ENCODE assay signal across 20 cellular contexts in the genomic region with DNA sequence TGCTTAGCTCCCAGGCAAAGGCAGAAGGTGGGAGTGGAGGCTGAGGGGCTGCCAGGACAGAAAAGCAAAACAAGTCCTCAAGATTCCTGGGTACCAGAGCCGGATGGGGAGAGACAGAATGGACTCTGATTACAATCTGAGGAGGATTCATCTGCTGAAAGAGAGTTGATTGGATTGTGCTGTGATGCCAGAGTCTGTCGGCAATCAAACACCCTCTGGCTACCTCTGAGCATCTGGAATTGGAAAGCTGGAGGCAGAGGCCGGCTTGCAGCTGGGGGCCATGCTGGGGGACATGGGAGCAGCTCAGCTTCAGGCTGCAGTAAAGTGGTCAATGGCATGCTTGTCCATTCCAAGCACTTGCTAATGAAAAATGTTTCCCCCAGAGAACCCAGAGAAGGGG.
"Had no signal": no experiment of that assay in that cellular context is flagged by ENCODE, and none has a peak within 500 bp of the region (broad histone marks: within the 10 kb centered on the region; RNA-seq: fewer than 3 reads in every experiment).

No MANE protein-coding gene starts in this region.

- H3K4me3 ChIP-seq: esophagus muscularis mucosa, gastrocnemius medialis, left ventricle myocardium inferior, lower lobe of right lung, psoas muscle, suprapubic skin, thyroid gland had no signal

- H3K36me3 Mint-ChIP-seq: memory B cell; natural killer cell treated with Interleukin-12 subunit alpha and Interleukin-12 subunit beta and Interleukin-15 and Interleukin-18, amount 100 ng/mL, for 72 hours; stimulated activated effector memory CD8-positive, alpha-beta T cell treated with anti-CD3 and anti-CD28 coated beads, Interleukin-12 subunit alpha, Interleukin-12 subunit beta, amount 100 ng/mL, for 72 hours; type B pancreatic cell had no signal

- DNase-seq: effector memory CD4-positive, alpha-beta T cell; gastrocnemius medialis; islet precursor cell; left ventricle myocardium inferior; lower lobe of right lung; midbrain; psoas muscle; small intestine; stimulated activated CD4-positive, alpha-beta T cell treated with anti-CD3 and anti-CD28 coated beads, Interleukin-12 subunit alpha, Interleukin-12 subunit beta, amount 100 ng/mL, for 4 hours; stimulated activated CD4-positive, alpha-beta T cell treated with anti-CD3 and anti-CD28 coated beads, Interleukin-4, amount 100 ng/mL, for 1 hour; stimulated activated CD8-positive, alpha-beta memory T cell treated with anti-CD3 and anti-CD28 coated beads, Interleukin-4, amount 100 ng/mL, for 48 hours; stimulated activated naive CD8-positive, alpha-beta T cell treated with anti-CD3 and anti-CD28 coated beads, Interleukin-15, Interleukin-2, amounts not matched to agents 100 U/mL and 50 U/mL, for 24 hours; thyroid gland had no signal

- H3K9me3 ChIP-seq: esophagus muscularis mucosa, gastrocnemius medialis, left ventricle myocardium inferior, lower lobe of right lung, psoas muscle, suprapubic skin, thyroid gland had no signal

- H3K79me2 ChIP-seq: parathyroid adenoma had no signal

- H3K27ac Mint-ChIP-seq: memory B cell; natural killer cell treated with Interleukin-12 subunit alpha and Interleukin-12 subunit beta and Interleukin-15 and Interleukin-18, amount 100 ng/mL, for 72 hours; stimulated activated effector memory CD8-positive, alpha-beta T cell treated with anti-CD3 and anti-CD28 coated beads, Interleukin-12 subunit alpha, Interleukin-12 subunit beta, amount 100 ng/mL, for 72 hours; type B pancreatic cell had no signal

- H3K4me3 Mint-ChIP-seq: memory B cell; natural killer cell treated with Interleukin-12 subunit alpha and Interleukin-12 subunit beta and Interleukin-15 and Interleukin-18, amount 100 ng/mL, for 72 hours; stimulated activated effector memory CD8-positive, alpha-beta T cell treated with anti-CD3 and anti-CD28 coated beads, Interleukin-12 subunit alpha, Interleukin-12 subunit beta, amount 100 ng/mL, for 72 hours; type B pancreatic cell had no signal

- ATAC-seq: gastrocnemius medialis; lower lobe of right lung; natural killer cell treated with Interleukin-12 subunit alpha and Interleukin-12 subunit beta and Interleukin-15 and Interleukin-18, amount 100 ng/mL, for 72 hours; psoas muscle; stimulated activated effector memory CD8-positive, alpha-beta T cell treated with anti-CD3 and anti-CD28 coated beads, Interleukin-12 subunit alpha, Interleukin-12 subunit beta, amount 100 ng/mL, for 72 hours; stimulated activated naive CD8-positive, alpha-beta T cell treated with anti-CD3 and anti-CD28 coated beads, Interleukin-15, Interleukin-2, amounts not matched to agents 100 U/mL and 50 U/mL, for 24 hours had no signal

- H3K36me3 ChIP-seq: esophagus muscularis mucosa, gastrocnemius medialis, left ventricle myocardium inferior, lower lobe of right lung, suprapubic skin, thyroid gland had no signal

- H3K9ac ChIP-seq: parathyroid adenoma had no signal

- H3K27ac ChIP-seq: esophagus muscularis mucosa, gastrocnemius medialis, left ventricle myocardium inferior, lower lobe of right lung, parathyroid adenoma, psoas muscle, suprapubic skin, thyroid gland had no signal

- H3K4me1 ChIP-seq: esophagus muscularis mucosa, left ventricle myocardium inferior, lower lobe of right lung, parathyroid adenoma, psoas muscle, suprapubic skin, thyroid gland had no signal

- H3K9me3 Mint-ChIP-seq: type B pancreatic cell had no signal

- H2AFZ ChIP-seq: parathyroid adenoma had no signal

- H3K27me3 ChIP-seq: esophagus muscularis mucosa, gastrocnemius medialis, suprapubic skin, thyroid gland had no signal

- H3K4me1 Mint-ChIP-seq: memory B cell; stimulated activated effector memory CD8-positive, alpha-beta T cell treated with anti-CD3 and anti-CD28 coated beads, Interleukin-12 subunit alpha, Interleukin-12 subunit beta, amount 100 ng/mL, for 72 hours had no signal

- H3K27me3 Mint-ChIP-seq: type B pancreatic cell had no signal
